13 cellular contexts compared by ENCODE assay signal in the genomic region with DNA sequence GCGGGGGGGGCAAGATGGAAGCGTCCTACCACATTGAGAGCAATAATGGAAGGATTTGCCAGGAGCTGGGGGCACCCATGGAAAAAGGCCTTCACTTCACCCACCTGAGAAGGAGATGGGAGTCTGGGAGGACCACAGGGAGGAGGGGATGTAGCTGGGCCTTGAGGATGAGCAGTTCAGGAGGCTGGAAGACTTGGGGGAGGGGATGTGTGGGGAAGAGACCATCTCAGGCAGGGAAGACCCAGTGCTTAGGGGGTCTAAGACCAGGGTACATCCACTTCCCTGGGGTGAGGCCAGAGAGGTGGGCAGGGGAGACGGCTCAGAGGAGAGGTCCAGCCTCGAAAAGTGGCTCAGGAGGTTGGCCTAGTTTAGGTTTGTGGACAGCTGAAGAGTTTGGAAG.
DNase-seq lines count a peak whose midpoint lies in the region; ATAC-seq and TF ChIP-seq lines count a peak whose summit lies in the region.
"Had no signal": no experiment of that assay in that cellular context is flagged by ENCODE, and none has a peak within 500 bp of the region (broad histone marks: within the 10 kb centered on the region; RNA-seq: fewer than 3 reads in every experiment).

No MANE protein-coding gene starts in this region.

- 91 to 96% methylated on average over 4 of the region's 4 CpGs for WGBS in lower leg skin, 2 donors
- WGBS in esophagus squamous epithelium, 2 donors: 88 to 94% methylated on average over 3 to 4 of the region's 4 CpGs

- H3K9me3 Mint-ChIP-seq in T-helper 2 cell treated with Interferon-gamma antibody and Interleukin-4, amounts not matched to agents 5 μg/mL and 100 μg/mL, for 36 hours: no peaks in the 10 kb centered on the region
- H3K9me3 Mint-ChIP-seq in central memory CD8-positive, alpha-beta T cell: no peaks in the 10 kb centered on the region
- H3K9me3 Mint-ChIP-seq in neural crest cell: no peaks in the 10 kb centered on the region

- intact Hi-C loops in lower leg skin (cut with DNase I; ENCODE audit: low total_unique reads): no loop called here
- intact Hi-C loops in esophagus squamous epithelium (cut with DNase I): no loop called here

- H3K4me3 ChIP-seq in H7 (ENCODE audit: insufficient read depth, low read depth, low read length) (no peak overlapping the region), lower leg skin (ENCODE audit: low read depth, poor library complexity, severe bottlenecking) (no peak overlapping the region), esophagus squamous epithelium (no peak overlapping the region)
- H3K4me3 ChIP-seq: lung, transverse colon had no signal

- TF ChIP-seq CTCF in neural crest cell (conservative IDR thresholded peaks at IDR 0.05): no peak
- no peak for TF ChIP-seq CTCF in lower leg skin (IDR thresholded peaks at IDR 0.05)
- no peak for TF ChIP-seq CTCF in esophagus squamous epithelium (IDR thresholded peaks at IDR 0.05)
- no peak for TF ChIP-seq CTCF in foreskin keratinocyte (conservative IDR thresholded peaks at IDR 0.05)

- H3K27me3 Mint-ChIP-seq in T-helper 2 cell treated with Interferon-gamma antibody and Interleukin-4, amounts not matched to agents 5 μg/mL and 100 μg/mL, for 36 hours (ENCODE audit: low read depth): peaks cover 22% of the 10 kb centered on the region
- no peaks in the 10 kb centered on the region for H3K27me3 Mint-ChIP-seq in central memory CD8-positive, alpha-beta T cell
- H3K27me3 Mint-ChIP-seq in neural crest cell (ENCODE audit: low read depth): peaks cover 13% of the 10 kb centered on the region

- no peaks in the 10 kb centered on the region; the same call in 1 of the 2 replicates for H3K36me3 ChIP-seq in H7 (replicated peaks; ENCODE audit: control insufficient read depth, insufficient read depth, low read length)
- H3K36me3 ChIP-seq in esophagus squamous epithelium: no peaks in the 10 kb centered on the region
- H3K36me3 ChIP-seq: transverse colon had no signal

- peak overlapping the region; percentile 7 for H3K4me3 Mint-ChIP-seq in T-helper 2 cell treated with Interferon-gamma antibody and Interleukin-4, amounts not matched to agents 5 μg/mL and 100 μg/mL, for 36 hours
- H3K4me3 Mint-ChIP-seq in central memory CD8-positive, alpha-beta T cell: peak overlapping the region; percentile 62
- H3K4me3 Mint-ChIP-seq in neural crest cell: peak overlapping the region; percentile 86

- peaks cover 3% of the 10 kb centered on the region; the same call in 1 of the 2 replicates for H3K27me3 ChIP-seq in H7 (ENCODE audit: control insufficient read depth, insufficient read depth, low read length)
- peaks cover 0 to 44% (median 0%) of the 10 kb centered on the region in 4 donors for H3K27me3 ChIP-seq in esophagus squamous epithelium
- peaks cover 24% of the 10 kb centered on the region for H3K27me3 ChIP-seq in foreskin keratinocyte

- H3K9me3 ChIP-seq in esophagus squamous epithelium: no peaks in the 10 kb centered on the region
- H3K9me3 ChIP-seq: transverse colon had no signal

- no peaks in the 10 kb centered on the region for H3K4me1 Mint-ChIP-seq in T-helper 2 cell treated with Interferon-gamma antibody and Interleukin-4, amounts not matched to agents 5 μg/mL and 100 μg/mL, for 36 hours (ENCODE audit: low read depth)
- H3K4me1 Mint-ChIP-seq in central memory CD8-positive, alpha-beta T cell: no peaks in the 10 kb centered on the region
- H3K4me1 Mint-ChIP-seq in neural crest cell: peaks cover 15% of the 10 kb centered on the region

- no peak for DNase-seq in T-helper 2 cell treated with Interferon-gamma antibody and Interleukin-4, amounts not matched to agents 5 μg/mL and 100 μg/mL, for 36 hours (ENCODE audit: low spot score)
- DNase-seq in T-helper 2 cell (no peak), H7 (peak; percentile 55), neural crest cell (ENCODE audit: low read depth, low spot score) (no peak), lower leg skin (ENCODE audit: low spot score in 2 of 2) (no peak), esophagus squamous epithelium (lab: John Stamatoyannopoulos, UW) (no peak), foreskin keratinocyte (no peak)
- no peak for DNase-seq in central memory CD8-positive, alpha-beta T cell (ENCODE audit: low spot score in 2 of 2)
- DNase-seq: islet precursor cell; stimulated activated naive CD4-positive, alpha-beta T cell; transverse colon had no signal

- H3K27ac ChIP-seq in esophagus squamous epithelium (no peak overlapping the region), foreskin keratinocyte (no peak overlapping the region)
- H3K27ac ChIP-seq: C4-2B, transverse colon had no signal

- H3K4me1 ChIP-seq in esophagus squamous epithelium: peaks cover 10 to 46% (median 14%) of the 10 kb centered on the region in 3 donors
- H3K4me1 ChIP-seq in foreskin keratinocyte: no peaks in the 10 kb centered on the region

- H3K27ac Mint-ChIP-seq in T-helper 2 cell treated with Interferon-gamma antibody and Interleukin-4, amounts not matched to agents 5 μg/mL and 100 μg/mL, for 36 hours: no peak overlapping the region
- no peak overlapping the region for H3K27ac Mint-ChIP-seq in central memory CD8-positive, alpha-beta T cell (ENCODE audit: low read depth)
- no peak overlapping the region for H3K27ac Mint-ChIP-seq in neural crest cell (ENCODE audit: unreplicated experiment)

- ATAC-seq in central memory CD8-positive, alpha-beta T cell (replicated peaks; ENCODE audit: extremely low read depth, poor library complexity, severe bottlenecking): no peak
- ATAC-seq in foreskin keratinocyte: no peak

- TF ChIP-seq POLR2A in lower leg skin (IDR thresholded peaks at IDR 0.05) (no peak), esophagus squamous epithelium (IDR thresholded peaks at IDR 0.05) (no peak)

- H3K36me3 Mint-ChIP-seq in T-helper 2 cell treated with Interferon-gamma antibody and Interleukin-4, amounts not matched to agents 5 μg/mL and 100 μg/mL, for 36 hours (ENCODE audit: low read depth): no peaks in the 10 kb centered on the region
- H3K36me3 Mint-ChIP-seq in central memory CD8-positive, alpha-beta T cell (ENCODE audit: insufficient read depth): peaks cover 2% of the 10 kb centered on the region
- H3K36me3 Mint-ChIP-seq in neural crest cell (ENCODE audit: low read depth): no peaks in the 10 kb centered on the region

Comparison
In these comparisons a context has a peak if more than half of its experiments do, and no peak if none do; other contexts are left out.
1. H3K4me3 Mint-ChIP-seq: peak in every context shown above with its lines; median percentile 86 in neural crest cell; 62 in central memory CD8-positive, alpha-beta T cell; 7 in T-helper 2 cell treated with Interferon-gamma antibody and Interleukin-4, amounts not matched to agents 5 μg/mL and 100 μg/mL, for 36 hours.